1 cellular context compared by ENCODE assay signal in the genomic region with DNA sequence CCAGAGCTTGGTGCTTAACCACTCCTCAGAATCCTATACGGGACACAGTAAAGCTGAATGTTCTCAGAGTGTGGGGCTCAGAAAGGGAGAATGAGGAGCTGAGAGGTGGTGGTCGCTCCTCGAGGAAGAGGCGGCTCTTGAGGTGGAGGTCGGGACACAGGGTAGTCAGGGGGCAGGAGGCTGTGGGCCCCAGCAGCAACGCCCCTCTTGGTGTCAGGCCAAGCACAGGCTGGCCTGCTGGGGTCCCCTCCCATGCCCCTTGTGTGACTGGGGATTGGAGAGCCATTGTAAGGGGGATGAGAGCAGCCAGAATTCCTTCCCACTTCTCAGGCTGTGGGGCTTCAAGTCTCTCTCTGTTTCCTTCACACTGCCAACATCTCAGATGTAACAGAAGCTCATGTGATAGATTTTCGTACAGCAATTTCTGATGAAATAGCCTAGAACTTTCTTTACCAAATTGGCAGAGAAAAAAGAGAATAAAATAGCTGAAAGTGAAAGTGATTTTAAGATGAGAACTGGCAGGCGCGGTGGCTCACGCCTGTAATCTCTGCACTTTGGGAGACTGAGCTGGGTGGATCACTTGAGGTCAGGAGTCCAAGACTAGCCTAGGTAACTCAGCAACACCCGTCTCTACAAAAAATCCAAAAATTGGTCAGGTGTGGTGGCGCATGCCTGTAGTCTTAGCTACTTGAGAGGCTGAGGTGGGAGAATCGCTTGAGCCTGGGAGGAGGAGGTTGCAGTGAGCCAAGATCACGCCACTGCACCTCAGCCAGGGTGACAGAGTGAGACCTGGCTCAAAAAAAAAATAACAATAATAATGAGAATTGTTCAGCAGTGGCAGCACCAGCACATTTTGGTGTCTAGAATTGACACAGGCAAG.
TF ChIP-seq lines count a peak whose summit lies in the region.

No MANE protein-coding gene starts in this region.

TF ChIP-seq in HepG2, 621 proteins besides CTCF, POLR2A, EP300 and RAD21:
- TF ChIP-seq, protein P1, sequence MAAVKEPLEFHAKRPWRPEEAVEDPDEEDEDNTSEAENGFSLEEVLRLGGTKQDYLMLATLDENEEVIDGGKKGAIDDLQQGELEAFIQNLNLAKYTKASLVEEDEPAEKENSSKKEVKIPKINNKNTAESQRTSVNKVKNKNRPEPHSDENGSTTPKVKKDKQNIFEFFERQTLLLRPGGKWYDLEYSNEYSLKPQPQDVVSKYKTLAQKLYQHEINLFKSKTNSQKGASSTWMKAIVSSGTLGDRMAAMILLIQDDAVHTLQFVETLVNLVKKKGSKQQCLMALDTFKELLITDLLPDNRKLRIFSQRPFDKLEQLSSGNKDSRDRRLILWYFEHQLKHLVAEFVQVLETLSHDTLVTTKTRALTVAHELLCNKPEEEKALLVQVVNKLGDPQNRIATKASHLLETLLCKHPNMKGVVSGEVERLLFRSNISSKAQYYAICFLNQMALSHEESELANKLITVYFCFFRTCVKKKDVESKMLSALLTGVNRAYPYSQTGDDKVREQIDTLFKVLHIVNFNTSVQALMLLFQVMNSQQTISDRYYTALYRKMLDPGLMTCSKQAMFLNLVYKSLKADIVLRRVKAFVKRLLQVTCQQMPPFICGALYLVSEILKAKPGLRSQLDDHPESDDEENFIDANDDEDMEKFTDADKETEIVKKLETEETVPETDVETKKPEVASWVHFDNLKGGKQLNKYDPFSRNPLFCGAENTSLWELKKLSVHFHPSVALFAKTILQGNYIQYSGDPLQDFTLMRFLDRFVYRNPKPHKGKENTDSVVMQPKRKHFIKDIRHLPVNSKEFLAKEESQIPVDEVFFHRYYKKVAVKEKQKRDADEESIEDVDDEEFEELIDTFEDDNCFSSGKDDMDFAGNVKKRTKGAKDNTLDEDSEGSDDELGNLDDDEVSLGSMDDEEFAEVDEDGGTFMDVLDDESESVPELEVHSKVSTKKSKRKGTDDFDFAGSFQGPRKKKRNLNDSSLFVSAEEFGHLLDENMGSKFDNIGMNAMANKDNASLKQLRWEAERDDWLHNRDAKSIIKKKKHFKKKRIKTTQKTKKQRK (IDR thresholded peaks at IDR 0.05; ENCODE audit: low read length), result no peak
- TF ChIP-seq AGO2 (optimal IDR thresholded peaks at IDR 0.05; ENCODE audit: low read depth, low read length), result peak; percentile 39
